Comparison of ENCODE assay signal across 8 cellular contexts in genomic region chr11:125164422-125165110, GRCh38. TPM values are rescaled to one million over a fixed set of nuclear protein-coding genes. Genes with fewer than 3 reads are reported as not detected.
A peak's percentile ranks its signal among the peaks of the same experiment; 100 is the strongest.
DNase-seq lines count a peak whose midpoint lies in the region; ATAC-seq and TF ChIP-seq lines count a peak whose summit lies in the region.

A gene with protein sequence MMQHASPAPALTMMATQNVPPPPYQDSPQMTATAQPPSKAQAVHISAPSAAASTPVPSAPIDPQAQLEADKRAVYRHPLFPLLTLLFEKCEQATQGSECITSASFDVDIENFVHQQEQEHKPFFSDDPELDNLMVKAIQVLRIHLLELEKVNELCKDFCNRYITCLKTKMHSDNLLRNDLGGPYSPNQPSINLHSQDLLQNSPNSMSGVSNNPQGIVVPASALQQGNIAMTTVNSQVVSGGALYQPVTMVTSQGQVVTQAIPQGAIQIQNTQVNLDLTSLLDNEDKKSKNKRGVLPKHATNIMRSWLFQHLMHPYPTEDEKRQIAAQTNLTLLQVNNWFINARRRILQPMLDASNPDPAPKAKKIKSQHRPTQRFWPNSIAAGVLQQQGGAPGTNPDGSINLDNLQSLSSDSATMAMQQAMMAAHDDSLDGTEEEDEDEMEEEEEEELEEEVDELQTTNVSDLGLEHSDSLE (plus strand): TSS chr11:125164751. CDS start chr11:125351306, 186,555 bp downstream.

- ATAC-seq in SK-N-SH treated with all-trans-retinoic acid at 6 μM for 48 hours (peak; percentile 90), right cardiac atrium (peak; percentile 79 to 84), psoas muscle (peak; percentile 74 to 83 (median 79))

- intact Hi-C loops in right cardiac atrium (cut with DNase I) (loop anchor here (5.0 to 10.0 kb wide), 4 partner anchors 58 to 240 kb away; no protein-coding TSS in a partner anchor), psoas muscle (cut with DNase I) (loop anchor here (2.0 to 5.0 kb wide), 8 partner anchors 53 to 263 kb away; no protein-coding TSS in a partner anchor)

- H3K36me3 ChIP-seq in psoas muscle (ENCODE audit: insufficient read depth in 1 of 2, low read depth in 1 of 2) = no peaks in the 10 kb centered on the region

- peak; percentile 63 for TF ChIP-seq CTCF in psoas muscle (IDR thresholded peaks at IDR 0.05)

- DNase-seq in EH (ENCODE audit: low read depth) (peak; percentile 65), HT-29 (ENCODE audit: low spot score) (peak; percentile 24), anterior cingulate cortex (lab: John Stamatoyannopoulos, UW) (peak in 57 of 58 donors; percentile 48 to 94 (median 77)), right cardiac atrium (peak; percentile 84 to 94 (median 94)), psoas muscle (peak; percentile 84 to 92), ureter (ENCODE audit: low spot score) (peak; percentile 81), SHP77 treated with DMSO at 0.1 percent for 48 hours (lab: John Stamatoyannopoulos, UW) (no peak)

- H3K4me3 ChIP-seq in right cardiac atrium (ENCODE audit: low read length) (peak within 1 kb of the TSS; percentile 72), psoas muscle (peak within 1 kb of the TSS; percentile 84)

- under 1% methylated on average over 58 of the region's 58 CpGs for WGBS in right cardiac atrium
- WGBS in psoas muscle, 3 donors = 0 to 1% (median 0%) methylated on average over 35 to 58 of the region's 58 CpGs

- H3K4me1 ChIP-seq in right cardiac atrium (ENCODE audit: control insufficient read depth, insufficient read depth, low read length) (peaks cover 3% of the 10 kb centered on the region), psoas muscle (peaks cover 33% of the 10 kb centered on the region)

- H3K27ac ChIP-seq in right cardiac atrium (ENCODE audit: low read length) = peak within 1 kb of the TSS; percentile 86
- peak within 1 kb of the TSS; percentile 89 for H3K27ac ChIP-seq in psoas muscle

- H3K27me3 ChIP-seq in right cardiac atrium (ENCODE audit: control insufficient read depth, insufficient read depth) (no peaks in the 10 kb centered on the region), psoas muscle (ENCODE audit: insufficient read depth in 3 of 3, low read length in 2 of 3) (no peaks in the 10 kb centered on the region)

- H3K9me3 ChIP-seq in right cardiac atrium (ENCODE audit: control insufficient read depth, low read length) (no peaks in the 10 kb centered on the region), psoas muscle (no peaks in the 10 kb centered on the region)

TF ChIP-seq in SK-N-SH treated with all-trans-retinoic acid at 6 μM for 48 hours, 23 proteins besides CTCF, POLR2A, EP300 and RAD21:
- no peak for TF ChIP-seq ZFP3 (CRISPR knock-in tag; IDR thresholded peaks at IDR 0.05)
- TF ChIP-seq TOX (CRISPR knock-in tag; IDR thresholded peaks at IDR 0.05; ENCODE audit: borderline replicate concordance) = no peak
- TF ChIP-seq ESRRG (CRISPR knock-in tag; IDR thresholded peaks at IDR 0.05) = no peak
- no peak for TF ChIP-seq ZNF8 (CRISPR knock-in tag; IDR thresholded peaks at IDR 0.05)
- no peak for TF ChIP-seq CREB5 (CRISPR knock-in tag; IDR thresholded peaks at IDR 0.05; ENCODE audit: low read depth)
- TF ChIP-seq ZNF565 (CRISPR knock-in tag; conservative IDR thresholded peaks at IDR 0.05; ENCODE audit: low read depth) = no peak
- TF ChIP-seq, protein P1, sequence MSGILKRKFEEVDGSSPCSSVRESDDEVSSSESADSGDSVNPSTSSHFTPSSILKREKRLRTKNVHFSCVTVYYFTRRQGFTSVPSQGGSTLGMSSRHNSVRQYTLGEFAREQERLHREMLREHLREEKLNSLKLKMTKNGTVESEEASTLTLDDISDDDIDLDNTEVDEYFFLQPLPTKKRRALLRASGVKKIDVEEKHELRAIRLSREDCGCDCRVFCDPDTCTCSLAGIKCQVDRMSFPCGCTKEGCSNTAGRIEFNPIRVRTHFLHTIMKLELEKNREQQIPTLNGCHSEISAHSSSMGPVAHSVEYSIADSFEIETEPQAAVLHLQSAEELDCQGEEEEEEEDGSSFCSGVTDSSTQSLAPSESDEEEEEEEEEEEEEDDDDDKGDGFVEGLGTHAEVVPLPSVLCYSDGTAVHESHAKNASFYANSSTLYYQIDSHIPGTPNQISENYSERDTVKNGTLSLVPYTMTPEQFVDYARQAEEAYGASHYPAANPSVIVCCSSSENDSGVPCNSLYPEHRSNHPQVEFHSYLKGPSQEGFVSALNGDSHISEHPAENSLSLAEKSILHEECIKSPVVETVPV (CRISPR knock-in tag; IDR thresholded peaks at IDR 0.05) = no peak
- TF ChIP-seq TCF4 (CRISPR knock-in tag; IDR thresholded peaks at IDR 0.05; ENCODE audit: borderline replicate concordance) = no peak
- TF ChIP-seq SNAI2 (CRISPR knock-in tag; IDR thresholded peaks at IDR 0.05) = no peak
- TF ChIP-seq, protein P2, sequence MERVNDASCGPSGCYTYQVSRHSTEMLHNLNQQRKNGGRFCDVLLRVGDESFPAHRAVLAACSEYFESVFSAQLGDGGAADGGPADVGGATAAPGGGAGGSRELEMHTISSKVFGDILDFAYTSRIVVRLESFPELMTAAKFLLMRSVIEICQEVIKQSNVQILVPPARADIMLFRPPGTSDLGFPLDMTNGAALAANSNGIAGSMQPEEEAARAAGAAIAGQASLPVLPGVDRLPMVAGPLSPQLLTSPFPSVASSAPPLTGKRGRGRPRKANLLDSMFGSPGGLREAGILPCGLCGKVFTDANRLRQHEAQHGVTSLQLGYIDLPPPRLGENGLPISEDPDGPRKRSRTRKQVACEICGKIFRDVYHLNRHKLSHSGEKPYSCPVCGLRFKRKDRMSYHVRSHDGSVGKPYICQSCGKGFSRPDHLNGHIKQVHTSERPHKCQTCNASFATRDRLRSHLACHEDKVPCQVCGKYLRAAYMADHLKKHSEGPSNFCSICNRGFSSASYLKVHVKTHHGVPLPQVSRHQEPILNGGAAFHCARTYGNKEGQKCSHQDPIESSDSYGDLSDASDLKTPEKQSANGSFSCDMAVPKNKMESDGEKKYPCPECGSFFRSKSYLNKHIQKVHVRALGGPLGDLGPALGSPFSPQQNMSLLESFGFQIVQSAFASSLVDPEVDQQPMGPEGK (CRISPR knock-in tag; IDR thresholded peaks at IDR 0.05; ENCODE audit: borderline replicate concordance) = no peak
- TF ChIP-seq TSHZ2 (CRISPR knock-in tag; IDR thresholded peaks at IDR 0.05) = no peak
- no peak for TF ChIP-seq ZFP30 (CRISPR knock-in tag; IDR thresholded peaks at IDR 0.05)
- TF ChIP-seq GLIS3 (CRISPR knock-in tag; IDR thresholded peaks at IDR 0.05) = no peak
- no peak for TF ChIP-seq ZNF70 (CRISPR knock-in tag; IDR thresholded peaks at IDR 0.05)
- no peak for TF ChIP-seq POU6F1 (CRISPR knock-in tag; IDR thresholded peaks at IDR 0.05; ENCODE audit: borderline replicate concordance, low read depth)
- no peak for TF ChIP-seq ARNTL (CRISPR knock-in tag; IDR thresholded peaks at IDR 0.05; ENCODE audit: borderline replicate concordance, low read depth)
TF ChIP-seq in SK-N-SH treated with all-trans-retinoic acid at 6 μM for 48 hours: peak in this region for 0.

RNA-seq across cellular contexts. Expression of the gene that starts here (rescaled TPM):
- not detected in 2 replicates for total RNA-seq in HT-29 (2014; rRNA removed; shearing (Covaris generic))
- total RNA-seq in right cardiac atrium (10 to 100 TPM; 12.5 to 20.2 (median 18.8) TPM), psoas muscle (10 to 100 TPM; 14.5 to 30.5 (median 26.4) TPM), ureter (7.3 TPM)
- polyA plus RNA-seq in right cardiac atrium (8.1 TPM), psoas muscle (1 to 10 TPM; 1.8 to 8.8 (median 4.1) TPM)

Comparison
In these comparisons a context has a peak if more than half of its experiments do, and no peak if none do; other contexts are left out.
1. Peak in DNase-seq in HT-29; RNA of the gene not detected or under 1 TPM.